In the genomic region with DNA sequence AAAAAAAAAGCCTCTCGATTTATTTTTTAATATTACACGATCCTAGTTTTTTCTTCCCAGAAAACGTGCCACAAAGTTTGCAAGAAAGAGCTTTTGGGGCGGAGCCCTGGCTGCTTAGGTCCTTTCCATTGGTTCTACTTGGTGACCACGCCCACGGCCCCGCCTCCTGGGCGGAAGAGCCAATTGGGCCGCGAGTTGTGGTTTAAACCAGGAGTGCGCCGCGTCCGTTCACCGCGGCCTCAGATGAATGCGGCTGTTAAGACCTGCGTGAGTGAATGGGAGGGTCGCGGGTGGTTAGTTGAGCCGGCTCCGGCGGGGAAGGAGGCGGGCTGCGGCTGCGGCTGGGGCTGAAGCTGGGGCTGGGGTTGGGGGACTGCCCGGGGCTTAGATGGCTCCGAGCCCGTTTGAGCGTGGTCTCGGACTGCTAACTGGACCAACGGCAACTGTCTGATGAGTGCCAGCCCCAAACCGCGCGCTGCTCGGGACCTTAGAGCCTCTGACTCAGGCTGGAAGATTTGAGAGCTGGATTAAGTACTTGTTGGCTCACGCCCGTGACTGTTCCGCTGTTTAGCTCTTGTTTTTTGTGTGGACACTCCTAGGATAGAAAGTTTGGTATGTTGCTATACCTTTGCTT, we compare ENCODE assay signal across 1 cellular context.
TF ChIP-seq lines count a peak whose summit lies in the region.

A gene (plus strand): TSS at position 231 of the 634 bp plus-strand sequence. CDS start 458 bp downstream, outside the sequence.

TF ChIP-seq in HepG2, 621 proteins besides CTCF, POLR2A, EP300 and RAD21 (continued from another document and continues in another):
- TF ChIP-seq, protein P1, sequence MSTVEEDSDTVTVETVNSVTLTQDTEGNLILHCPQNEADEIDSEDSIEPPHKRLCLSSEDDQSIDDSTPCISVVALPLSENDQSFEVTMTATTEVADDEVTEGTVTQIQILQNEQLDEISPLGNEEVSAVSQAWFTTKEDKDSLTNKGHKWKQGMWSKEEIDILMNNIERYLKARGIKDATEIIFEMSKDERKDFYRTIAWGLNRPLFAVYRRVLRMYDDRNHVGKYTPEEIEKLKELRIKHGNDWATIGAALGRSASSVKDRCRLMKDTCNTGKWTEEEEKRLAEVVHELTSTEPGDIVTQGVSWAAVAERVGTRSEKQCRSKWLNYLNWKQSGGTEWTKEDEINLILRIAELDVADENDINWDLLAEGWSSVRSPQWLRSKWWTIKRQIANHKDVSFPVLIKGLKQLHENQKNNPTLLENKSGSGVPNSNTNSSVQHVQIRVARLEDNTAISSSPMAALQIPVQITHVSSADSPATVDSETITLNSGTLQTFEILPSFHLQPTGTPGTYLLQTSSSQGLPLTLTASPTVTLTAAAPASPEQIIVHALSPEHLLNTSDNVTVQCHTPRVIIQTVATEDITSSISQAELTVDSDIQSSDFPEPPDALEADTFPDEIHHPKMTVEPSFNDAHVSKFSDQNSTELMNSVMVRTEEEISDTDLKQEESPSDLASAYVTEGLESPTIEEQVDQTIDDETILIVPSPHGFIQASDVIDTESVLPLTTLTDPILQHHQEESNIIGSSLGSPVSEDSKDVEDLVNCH (CRISPR knock-in tag; IDR thresholded peaks at IDR 0.05), result no peak
- TF ChIP-seq ZBTB1 (CRISPR knock-in tag; IDR thresholded peaks at IDR 0.05; ENCODE audit: borderline replicate concordance) (no peak), JUNB (CRISPR knock-in tag; IDR thresholded peaks at IDR 0.05; ENCODE audit: borderline replicate concordance) (no peak), FOXM1 (CRISPR knock-in tag; IDR thresholded peaks at IDR 0.05) (peak; percentile 99), ZNF510 (CRISPR knock-in tag; IDR thresholded peaks at IDR 0.05; ENCODE audit: low read depth) (no peak), ZNF44 (CRISPR knock-in tag; IDR thresholded peaks at IDR 0.05) (no peak), SPEN (CRISPR knock-in tag; IDR thresholded peaks at IDR 0.05; ENCODE audit: low read depth) (no peak), GABPA (IDR thresholded peaks at IDR 0.05; ENCODE audit: low read depth, low read length) (no peak), GABPA (CRISPR knock-in tag; IDR thresholded peaks at IDR 0.05; ENCODE audit: low read depth) (0 out of 2 replicates have a peak, but pooled peaks have one; percentile 8), ETV6 (CRISPR knock-in tag; conservative IDR thresholded peaks at IDR 0.05) (no peak), SP4 (CRISPR knock-in tag; IDR thresholded peaks at IDR 0.05) (peak; percentile 95), ZNF225 (CRISPR knock-in tag; IDR thresholded peaks at IDR 0.05) (no peak), NR3C1 (CRISPR knock-in tag; IDR thresholded peaks at IDR 0.05) (no peak), ZNF121 (CRISPR knock-in tag; IDR thresholded peaks at IDR 0.05) (no peak), KDM3A (CRISPR knock-in tag; IDR thresholded peaks at IDR 0.05; ENCODE audit: low read depth) (no peak), KLF9 (CRISPR knock-in tag; IDR thresholded peaks at IDR 0.05; ENCODE audit: low read depth) (no peak), ZNF614 (CRISPR knock-in tag; IDR thresholded peaks at IDR 0.05; ENCODE audit: borderline replicate concordance) (no peak), YEATS2 (CRISPR knock-in tag; IDR thresholded peaks at IDR 0.05; ENCODE audit: borderline replicate concordance) (peak; percentile 40; the same call in 1 of the 2 replicates), ISX (CRISPR knock-in tag; conservative IDR thresholded peaks at IDR 0.05) (no peak), ZNF749 (CRISPR knock-in tag; IDR thresholded peaks at IDR 0.05; ENCODE audit: borderline replicate concordance) (no peak), HMGA1 (CRISPR knock-in tag; conservative IDR thresholded peaks at IDR 0.05) (no peak)
- TF ChIP-seq, protein P2, sequence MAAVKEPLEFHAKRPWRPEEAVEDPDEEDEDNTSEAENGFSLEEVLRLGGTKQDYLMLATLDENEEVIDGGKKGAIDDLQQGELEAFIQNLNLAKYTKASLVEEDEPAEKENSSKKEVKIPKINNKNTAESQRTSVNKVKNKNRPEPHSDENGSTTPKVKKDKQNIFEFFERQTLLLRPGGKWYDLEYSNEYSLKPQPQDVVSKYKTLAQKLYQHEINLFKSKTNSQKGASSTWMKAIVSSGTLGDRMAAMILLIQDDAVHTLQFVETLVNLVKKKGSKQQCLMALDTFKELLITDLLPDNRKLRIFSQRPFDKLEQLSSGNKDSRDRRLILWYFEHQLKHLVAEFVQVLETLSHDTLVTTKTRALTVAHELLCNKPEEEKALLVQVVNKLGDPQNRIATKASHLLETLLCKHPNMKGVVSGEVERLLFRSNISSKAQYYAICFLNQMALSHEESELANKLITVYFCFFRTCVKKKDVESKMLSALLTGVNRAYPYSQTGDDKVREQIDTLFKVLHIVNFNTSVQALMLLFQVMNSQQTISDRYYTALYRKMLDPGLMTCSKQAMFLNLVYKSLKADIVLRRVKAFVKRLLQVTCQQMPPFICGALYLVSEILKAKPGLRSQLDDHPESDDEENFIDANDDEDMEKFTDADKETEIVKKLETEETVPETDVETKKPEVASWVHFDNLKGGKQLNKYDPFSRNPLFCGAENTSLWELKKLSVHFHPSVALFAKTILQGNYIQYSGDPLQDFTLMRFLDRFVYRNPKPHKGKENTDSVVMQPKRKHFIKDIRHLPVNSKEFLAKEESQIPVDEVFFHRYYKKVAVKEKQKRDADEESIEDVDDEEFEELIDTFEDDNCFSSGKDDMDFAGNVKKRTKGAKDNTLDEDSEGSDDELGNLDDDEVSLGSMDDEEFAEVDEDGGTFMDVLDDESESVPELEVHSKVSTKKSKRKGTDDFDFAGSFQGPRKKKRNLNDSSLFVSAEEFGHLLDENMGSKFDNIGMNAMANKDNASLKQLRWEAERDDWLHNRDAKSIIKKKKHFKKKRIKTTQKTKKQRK (IDR thresholded peaks at IDR 0.05; ENCODE audit: low read length), result no peak
- TF ChIP-seq, protein P3, sequence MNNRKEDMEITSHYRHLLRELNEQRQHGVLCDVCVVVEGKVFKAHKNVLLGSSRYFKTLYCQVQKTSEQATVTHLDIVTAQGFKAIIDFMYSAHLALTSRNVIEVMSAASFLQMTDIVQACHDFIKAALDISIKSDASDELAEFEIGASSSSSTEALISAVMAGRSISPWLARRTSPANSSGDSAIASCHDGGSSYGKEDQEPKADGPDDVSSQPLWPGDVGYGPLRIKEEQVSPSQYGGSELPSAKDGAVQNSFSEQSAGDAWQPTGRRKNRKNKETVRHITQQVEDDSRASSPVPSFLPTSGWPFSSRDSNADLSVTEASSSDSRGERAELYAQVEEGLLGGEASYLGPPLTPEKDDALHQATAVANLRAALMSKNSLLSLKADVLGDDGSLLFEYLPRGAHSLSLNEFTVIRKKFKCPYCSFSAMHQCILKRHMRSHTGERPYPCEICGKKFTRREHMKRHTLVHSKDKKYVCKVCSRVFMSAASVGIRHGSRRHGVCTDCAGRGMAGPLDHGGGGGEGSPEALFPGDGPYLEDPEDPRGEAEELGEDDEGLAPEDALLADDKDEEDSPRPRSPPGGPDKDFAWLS (CRISPR knock-in tag; IDR thresholded peaks at IDR 0.05; ENCODE audit: borderline replicate concordance), result no peak
- TF ChIP-seq, protein P4, sequence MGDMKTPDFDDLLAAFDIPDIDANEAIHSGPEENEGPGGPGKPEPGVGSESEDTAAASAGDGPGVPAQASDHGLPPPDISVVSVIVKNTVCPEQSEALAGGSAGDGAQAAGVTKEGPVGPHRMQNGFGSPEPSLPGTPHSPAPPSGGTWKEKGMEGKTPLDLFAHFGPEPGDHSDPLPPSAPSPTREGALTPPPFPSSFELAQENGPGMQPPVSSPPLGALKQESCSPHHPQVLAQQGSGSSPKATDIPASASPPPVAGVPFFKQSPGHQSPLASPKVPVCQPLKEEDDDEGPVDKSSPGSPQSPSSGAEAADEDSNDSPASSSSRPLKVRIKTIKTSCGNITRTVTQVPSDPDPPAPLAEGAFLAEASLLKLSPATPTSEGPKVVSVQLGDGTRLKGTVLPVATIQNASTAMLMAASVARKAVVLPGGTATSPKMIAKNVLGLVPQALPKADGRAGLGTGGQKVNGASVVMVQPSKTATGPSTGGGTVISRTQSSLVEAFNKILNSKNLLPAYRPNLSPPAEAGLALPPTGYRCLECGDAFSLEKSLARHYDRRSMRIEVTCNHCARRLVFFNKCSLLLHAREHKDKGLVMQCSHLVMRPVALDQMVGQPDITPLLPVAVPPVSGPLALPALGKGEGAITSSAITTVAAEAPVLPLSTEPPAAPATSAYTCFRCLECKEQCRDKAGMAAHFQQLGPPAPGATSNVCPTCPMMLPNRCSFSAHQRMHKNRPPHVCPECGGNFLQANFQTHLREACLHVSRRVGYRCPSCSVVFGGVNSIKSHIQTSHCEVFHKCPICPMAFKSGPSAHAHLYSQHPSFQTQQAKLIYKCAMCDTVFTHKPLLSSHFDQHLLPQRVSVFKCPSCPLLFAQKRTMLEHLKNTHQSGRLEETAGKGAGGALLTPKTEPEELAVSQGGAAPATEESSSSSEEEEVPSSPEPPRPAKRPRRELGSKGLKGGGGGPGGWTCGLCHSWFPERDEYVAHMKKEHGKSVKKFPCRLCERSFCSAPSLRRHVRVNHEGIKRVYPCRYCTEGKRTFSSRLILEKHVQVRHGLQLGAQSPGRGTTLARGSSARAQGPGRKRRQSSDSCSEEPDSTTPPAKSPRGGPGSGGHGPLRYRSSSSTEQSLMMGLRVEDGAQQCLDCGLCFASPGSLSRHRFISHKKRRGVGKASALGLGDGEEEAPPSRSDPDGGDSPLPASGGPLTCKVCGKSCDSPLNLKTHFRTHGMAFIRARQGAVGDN (CRISPR knock-in tag; IDR thresholded peaks at IDR 0.05), result peak; percentile 68
- TF ChIP-seq, protein P5, sequence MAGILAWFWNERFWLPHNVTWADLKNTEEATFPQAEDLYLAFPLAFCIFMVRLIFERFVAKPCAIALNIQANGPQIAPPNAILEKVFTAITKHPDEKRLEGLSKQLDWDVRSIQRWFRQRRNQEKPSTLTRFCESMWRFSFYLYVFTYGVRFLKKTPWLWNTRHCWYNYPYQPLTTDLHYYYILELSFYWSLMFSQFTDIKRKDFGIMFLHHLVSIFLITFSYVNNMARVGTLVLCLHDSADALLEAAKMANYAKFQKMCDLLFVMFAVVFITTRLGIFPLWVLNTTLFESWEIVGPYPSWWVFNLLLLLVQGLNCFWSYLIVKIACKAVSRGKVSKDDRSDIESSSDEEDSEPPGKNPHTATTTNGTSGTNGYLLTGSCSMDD (CRISPR knock-in tag; IDR thresholded peaks at IDR 0.05), result no peak
- TF ChIP-seq, protein P6, sequence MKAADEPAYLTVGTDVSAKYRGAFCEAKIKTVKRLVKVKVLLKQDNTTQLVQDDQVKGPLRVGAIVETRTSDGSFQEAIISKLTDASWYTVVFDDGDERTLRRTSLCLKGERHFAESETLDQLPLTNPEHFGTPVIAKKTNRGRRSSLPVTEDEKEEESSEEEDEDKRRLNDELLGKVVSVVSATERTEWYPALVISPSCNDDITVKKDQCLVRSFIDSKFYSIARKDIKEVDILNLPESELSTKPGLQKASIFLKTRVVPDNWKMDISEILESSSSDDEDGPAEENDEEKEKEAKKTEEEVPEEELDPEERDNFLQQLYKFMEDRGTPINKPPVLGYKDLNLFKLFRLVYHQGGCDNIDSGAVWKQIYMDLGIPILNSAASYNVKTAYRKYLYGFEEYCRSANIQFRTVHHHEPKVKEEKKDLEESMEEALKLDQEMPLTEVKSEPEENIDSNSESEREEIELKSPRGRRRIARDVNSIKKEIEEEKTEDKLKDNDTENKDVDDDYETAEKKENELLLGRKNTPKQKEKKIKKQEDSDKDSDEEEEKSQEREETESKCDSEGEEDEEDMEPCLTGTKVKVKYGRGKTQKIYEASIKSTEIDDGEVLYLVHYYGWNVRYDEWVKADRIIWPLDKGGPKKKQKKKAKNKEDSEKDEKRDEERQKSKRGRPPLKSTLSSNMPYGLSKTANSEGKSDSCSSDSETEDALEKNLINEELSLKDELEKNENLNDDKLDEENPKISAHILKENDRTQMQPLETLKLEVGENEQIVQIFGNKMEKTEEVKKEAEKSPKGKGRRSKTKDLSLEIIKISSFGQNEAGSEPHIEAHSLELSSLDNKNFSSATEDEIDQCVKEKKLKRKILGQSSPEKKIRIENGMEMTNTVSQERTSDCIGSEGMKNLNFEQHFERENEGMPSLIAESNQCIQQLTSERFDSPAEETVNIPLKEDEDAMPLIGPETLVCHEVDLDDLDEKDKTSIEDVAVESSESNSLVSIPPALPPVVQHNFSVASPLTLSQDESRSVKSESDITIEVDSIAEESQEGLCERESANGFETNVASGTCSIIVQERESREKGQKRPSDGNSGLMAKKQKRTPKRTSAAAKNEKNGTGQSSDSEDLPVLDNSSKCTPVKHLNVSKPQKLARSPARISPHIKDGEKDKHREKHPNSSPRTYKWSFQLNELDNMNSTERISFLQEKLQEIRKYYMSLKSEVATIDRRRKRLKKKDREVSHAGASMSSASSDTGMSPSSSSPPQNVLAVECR (CRISPR knock-in tag; IDR thresholded peaks at IDR 0.05; ENCODE audit: borderline replicate concordance), result peak; percentile 83
- TF ChIP-seq, protein P7, sequence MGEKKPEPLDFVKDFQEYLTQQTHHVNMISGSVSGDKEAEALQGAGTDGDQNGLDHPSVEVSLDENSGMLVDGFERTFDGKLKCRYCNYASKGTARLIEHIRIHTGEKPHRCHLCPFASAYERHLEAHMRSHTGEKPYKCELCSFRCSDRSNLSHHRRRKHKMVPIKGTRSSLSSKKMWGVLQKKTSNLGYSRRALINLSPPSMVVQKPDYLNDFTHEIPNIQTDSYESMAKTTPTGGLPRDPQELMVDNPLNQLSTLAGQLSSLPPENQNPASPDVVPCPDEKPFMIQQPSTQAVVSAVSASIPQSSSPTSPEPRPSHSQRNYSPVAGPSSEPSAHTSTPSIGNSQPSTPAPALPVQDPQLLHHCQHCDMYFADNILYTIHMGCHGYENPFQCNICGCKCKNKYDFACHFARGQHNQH (CRISPR knock-in tag; IDR thresholded peaks at IDR 0.05), result peak; percentile 36; the same call in 1 of the 2 replicates
- TF ChIP-seq, protein P8, sequence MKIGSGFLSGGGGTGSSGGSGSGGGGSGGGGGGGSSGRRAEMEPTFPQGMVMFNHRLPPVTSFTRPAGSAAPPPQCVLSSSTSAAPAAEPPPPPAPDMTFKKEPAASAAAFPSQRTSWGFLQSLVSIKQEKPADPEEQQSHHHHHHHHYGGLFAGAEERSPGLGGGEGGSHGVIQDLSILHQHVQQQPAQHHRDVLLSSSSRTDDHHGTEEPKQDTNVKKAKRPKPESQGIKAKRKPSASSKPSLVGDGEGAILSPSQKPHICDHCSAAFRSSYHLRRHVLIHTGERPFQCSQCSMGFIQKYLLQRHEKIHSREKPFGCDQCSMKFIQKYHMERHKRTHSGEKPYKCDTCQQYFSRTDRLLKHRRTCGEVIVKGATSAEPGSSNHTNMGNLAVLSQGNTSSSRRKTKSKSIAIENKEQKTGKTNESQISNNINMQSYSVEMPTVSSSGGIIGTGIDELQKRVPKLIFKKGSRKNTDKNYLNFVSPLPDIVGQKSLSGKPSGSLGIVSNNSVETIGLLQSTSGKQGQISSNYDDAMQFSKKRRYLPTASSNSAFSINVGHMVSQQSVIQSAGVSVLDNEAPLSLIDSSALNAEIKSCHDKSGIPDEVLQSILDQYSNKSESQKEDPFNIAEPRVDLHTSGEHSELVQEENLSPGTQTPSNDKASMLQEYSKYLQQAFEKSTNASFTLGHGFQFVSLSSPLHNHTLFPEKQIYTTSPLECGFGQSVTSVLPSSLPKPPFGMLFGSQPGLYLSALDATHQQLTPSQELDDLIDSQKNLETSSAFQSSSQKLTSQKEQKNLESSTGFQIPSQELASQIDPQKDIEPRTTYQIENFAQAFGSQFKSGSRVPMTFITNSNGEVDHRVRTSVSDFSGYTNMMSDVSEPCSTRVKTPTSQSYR (CRISPR knock-in tag; IDR thresholded peaks at IDR 0.05; ENCODE audit: borderline replicate concordance), result no peak
- TF ChIP-seq, protein P9, sequence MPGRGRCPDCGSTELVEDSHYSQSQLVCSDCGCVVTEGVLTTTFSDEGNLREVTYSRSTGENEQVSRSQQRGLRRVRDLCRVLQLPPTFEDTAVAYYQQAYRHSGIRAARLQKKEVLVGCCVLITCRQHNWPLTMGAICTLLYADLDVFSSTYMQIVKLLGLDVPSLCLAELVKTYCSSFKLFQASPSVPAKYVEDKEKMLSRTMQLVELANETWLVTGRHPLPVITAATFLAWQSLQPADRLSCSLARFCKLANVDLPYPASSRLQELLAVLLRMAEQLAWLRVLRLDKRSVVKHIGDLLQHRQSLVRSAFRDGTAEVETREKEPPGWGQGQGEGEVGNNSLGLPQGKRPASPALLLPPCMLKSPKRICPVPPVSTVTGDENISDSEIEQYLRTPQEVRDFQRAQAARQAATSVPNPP (CRISPR knock-in tag; IDR thresholded peaks at IDR 0.05), result no peak
